Comparison of ENCODE assay signal across 22 cellular contexts in genomic region chr13:27338207-27338606, GRCh38.
"Had no signal": no experiment of that assay in that cellular context is flagged by ENCODE, and none has a peak within 500 bp of the region (broad histone marks: within the 10 kb centered on the region; RNA-seq: fewer than 3 reads in every experiment).

No MANE protein-coding gene starts in this region.

- DNase-seq: activated CD4-positive, alpha-beta T cell treated with anti-CD3 and anti-CD28 coated beads for 48 hours; activated CD4-positive, alpha-beta T cell treated with anti-CD3 and anti-CD28 coated beads, Interleukin-2, amount 50 U/mL, for 4 hours; activated CD4-positive, CD25-positive, alpha-beta regulatory T cell treated with anti-CD3 and anti-CD28 coated beads, Interleukin-2, amount 50 U/mL, for 72 hours; activated CD8-positive, alpha-beta memory T cell treated with anti-CD3 and anti-CD28 coated beads, Interleukin-2, amount 50 U/mL, for 48 hours; activated CD8-positive, alpha-beta T cell treated with anti-CD3 and anti-CD28 coated beads, Interleukin-2, amount 10 ng/mL, durations not matched to agents 7 days and 5 days; activated naive CD4-positive, alpha-beta T cell treated with anti-CD3 and anti-CD28 coated beads, Interleukin-2, amount 50 U/mL, for 16 hours; activated T-cell treated with anti-CD3 and anti-CD28 coated beads, Interleukin-2, amount 50 U/mL, for 1 hour; amniotic stem cell; body of pancreas; MG63; MV-4-11; NCI-H1092 treated with DMSO at 0.1 percent for 48 hours; NCI-H1417 treated with DMSO at 0.1 percent for 48 hours; NCI-H2029; NCI-H345; NCI-H510A; NCI-H526 treated with DMSO at 0.1 percent for 48 hours; NK-92 treated with Interleukin-12 subunit alpha and Interleukin-12 subunit beta, amount 100 ng/mL, for 24 hours; PC-3 had no signal

- H3K4me1 ChIP-seq: ascending aorta, body of pancreas had no signal

- H3K27ac ChIP-seq: ascending aorta, body of pancreas, SJSA1 had no signal

- H3K9me3 ChIP-seq: ascending aorta, body of pancreas, MG63, SJSA1 had no signal

- H3K36me3 ChIP-seq: ascending aorta, MG63, SJSA1 had no signal

- H3K27me3 ChIP-seq: ascending aorta, body of pancreas, MG63, SJSA1 had no signal

- H3K4me3 ChIP-seq: ascending aorta, body of pancreas, MG63, SJSA1 had no signal

- FAIRE-seq: RCC 7860 had no signal

- ATAC-seq: body of pancreas, PC-3 had no signal
